ENCODE assay signal across 7 cellular contexts in genomic region chr3:143885803-143886427, GRCh38. TPM values are rescaled to one million over a fixed set of nuclear protein-coding genes. Genes with fewer than 3 reads are reported as not detected.
A peak's percentile ranks its signal among the peaks of the same experiment; 100 is the strongest.
DNase-seq lines count a peak whose midpoint lies in the region; ATAC-seq and TF ChIP-seq lines count a peak whose summit lies in the region.

No MANE protein-coding gene starts in this region.

- no peaks in the 10 kb centered on the region for H3K9me3 ChIP-seq in DND-41 (ENCODE audit: insufficient read depth, low read length, severe bottlenecking)
- H3K9me3 ChIP-seq in hepatocyte (ENCODE audit: low read depth) = no peaks in the 10 kb centered on the region

- H2AFZ ChIP-seq in DND-41 (ENCODE audit: low read depth, low read length) (no peak overlapping the region), hepatocyte (no peak overlapping the region)

- H4K20me1 ChIP-seq in DND-41 (ENCODE audit: insufficient read depth, low read length) (no peaks in the 10 kb centered on the region), hepatocyte (ENCODE audit: insufficient read depth, poor library complexity, severe bottlenecking) (no peaks in the 10 kb centered on the region)

- H3K4me3 ChIP-seq in DND-41 (ENCODE audit: low read depth in 1 of 2, low read length in 2 of 2) = no peak overlapping the region
- H3K4me3 ChIP-seq in hepatocyte = no peak overlapping the region

- H3K4me3 Mint-ChIP-seq in activated naive CD8-positive, alpha-beta T cell treated with anti-CD3 and anti-CD28 coated beads for 36 hours = no peak overlapping the region

- ATAC-seq in DND-41 (ENCODE audit: insufficient read depth, low read depth) (peak; percentile 95), GM19035 (IDR thresholded peaks at IDR 0.05; ENCODE audit: unreplicated experiment) (peak; percentile 94), HG03095 (IDR thresholded peaks at IDR 0.05; ENCODE audit: unreplicated experiment) (peak; percentile 93)

- H3K4me1 Mint-ChIP-seq in activated naive CD8-positive, alpha-beta T cell treated with anti-CD3 and anti-CD28 coated beads for 36 hours = no peaks in the 10 kb centered on the region

- H3K79me2 ChIP-seq in DND-41 (ENCODE audit: insufficient read depth, low read length) = no peaks in the 10 kb centered on the region
- H3K79me2 ChIP-seq in hepatocyte = no peaks in the 10 kb centered on the region

- TF ChIP-seq CTCF in DND-41 (IDR thresholded peaks at IDR 0.05; ENCODE audit: borderline replicate concordance, extremely low read depth, low read length, poor library complexity, severe bottlenecking) (peak; percentile 88), hepatocyte (IDR thresholded peaks at IDR 0.05; ENCODE audit: poor library complexity) (peak; percentile 64)

- no peaks in the 10 kb centered on the region for H3K36me3 Mint-ChIP-seq in activated naive CD8-positive, alpha-beta T cell treated with anti-CD3 and anti-CD28 coated beads for 36 hours

- WGBS in hepatocyte (ENCODE audit: low lambda C conversion rate, missing lambda C conversion rate) = 95% methylated on average over 1 of the region's 1 CpG

- H3K36me3 ChIP-seq in DND-41 (ENCODE audit: insufficient read depth, low read length) (no peaks in the 10 kb centered on the region), hepatocyte (replicated peaks; ENCODE audit: insufficient read depth, low read depth) (no peaks in the 10 kb centered on the region)

- H3K9me2 ChIP-seq in hepatocyte (replicated peaks; ENCODE audit: insufficient read depth) = no peaks in the 10 kb centered on the region

- H3K9ac ChIP-seq in DND-41 (ENCODE audit: low read depth, low read length) = no peak overlapping the region

- H3K9me3 Mint-ChIP-seq in activated naive CD8-positive, alpha-beta T cell treated with anti-CD3 and anti-CD28 coated beads for 36 hours = no peaks in the 10 kb centered on the region

- H3K27me3 ChIP-seq in DND-41 (ENCODE audit: insufficient read depth, low read length, poor library complexity) (peaks cover 39% of the 10 kb centered on the region), hepatocyte (no peaks in the 10 kb centered on the region)

- no peak overlapping the region for H3K27ac Mint-ChIP-seq in activated naive CD8-positive, alpha-beta T cell treated with anti-CD3 and anti-CD28 coated beads for 36 hours

- H3K4me2 ChIP-seq in DND-41 (ENCODE audit: insufficient read depth, low read length) (no peak overlapping the region), hepatocyte (no peak overlapping the region)

- H3K27ac ChIP-seq in DND-41 (ENCODE audit: low read length) (no peak overlapping the region), hepatocyte (no peak overlapping the region)

- peaks cover 6% of the 10 kb centered on the region for H3K27me3 Mint-ChIP-seq in activated naive CD8-positive, alpha-beta T cell treated with anti-CD3 and anti-CD28 coated beads for 36 hours

- no peaks in the 10 kb centered on the region for H3K4me1 ChIP-seq in DND-41 (ENCODE audit: insufficient read depth, low read length)
- no peaks in the 10 kb centered on the region for H3K4me1 ChIP-seq in hepatocyte (ENCODE audit: insufficient read depth)

- DNase-seq in DND-41 (peak; percentile 47), NCI-H526 (lab: John Stamatoyannopoulos, UW) (peak; percentile 23 to 45), hepatocyte (ENCODE audit: low spot score) (peak; percentile 41)
- DNase-seq in activated naive CD8-positive, alpha-beta T cell treated with anti-CD3 and anti-CD28 coated beads for 36 hours = peak; percentile 3
- DNase-seq in stimulated activated CD4-positive, alpha-beta T cell treated with anti-CD3 and anti-CD28 coated beads, Interleukin-4, amount 100 ng/mL, for 24 hours = peak; percentile 16

RNA-seq across cellular contexts. Expression of gene SLC9A9, which starts 37.6 kb away (rescaled TPM):
- 1 to 10 TPM; 2.1 to 2.3 TPM for total RNA-seq in activated naive CD8-positive, alpha-beta T cell treated with anti-CD3 and anti-CD28 coated beads for 36 hours
- total RNA-seq in hepatocyte = 5.0 and 6.8 TPM in 2 replicates
- polyA plus RNA-seq in hepatocyte = 2.2 and 4.3 TPM in 2 replicates
